Comparison of ENCODE assay signal across 1 cellular context in the genomic region with DNA sequence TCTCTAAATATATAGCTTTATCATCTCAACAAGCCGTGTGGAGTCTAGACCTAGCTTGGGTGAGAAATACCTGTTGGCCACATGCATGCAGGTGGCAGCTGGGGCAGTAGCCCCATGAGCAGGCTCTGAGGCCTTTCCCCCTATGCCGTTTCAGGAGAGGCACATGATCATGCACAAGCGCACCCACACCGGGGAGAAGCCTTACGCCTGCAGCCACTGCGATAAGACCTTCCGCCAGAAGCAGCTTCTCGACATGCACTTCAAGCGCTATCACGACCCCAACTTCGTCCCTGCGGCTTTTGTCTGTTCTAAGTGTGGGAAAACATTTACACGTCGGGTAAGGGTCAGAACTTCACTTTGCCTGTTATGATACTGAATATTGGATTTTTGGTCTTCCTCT.
TF ChIP-seq lines count a peak whose summit lies in the region.

No MANE protein-coding gene starts in this region.

TF ChIP-seq in K562, 482 proteins besides CTCF, POLR2A, EP300 and RAD21:
- 0 out of 2 replicates have a peak, but pooled peaks have one; percentile 10 for TF ChIP-seq TAL1 (IDR thresholded peaks at IDR 0.05)
- TF ChIP-seq CBFA2T3 (IDR thresholded peaks at IDR 0.05): peak; percentile 26; the same call in 1 of the 2 replicates
- peak; percentile 24; the same call in 1 of the 2 replicates for TF ChIP-seq CBFA2T2 (conservative IDR thresholded peaks at IDR 0.05)
- no peak for TF ChIP-seq ZNF512 (tag; IDR thresholded peaks at IDR 0.05)
